1 cellular context compared by ENCODE assay signal in genomic region chr14:102911991-102912761, GRCh38.
TF ChIP-seq lines count a peak whose summit lies in the region.

No MANE protein-coding gene starts in this region.

TF ChIP-seq in IMR-90, 13 proteins besides CTCF, POLR2A, EP300 and RAD21:
- TF ChIP-seq BHLHE40 (IDR thresholded peaks at IDR 0.05; ENCODE audit: low read depth, low read length) (no peak), RCOR1 (IDR thresholded peaks at IDR 0.05; ENCODE audit: insufficient replicate concordance, low read length) (no peak), NFE2L2 (IDR thresholded peaks at IDR 0.05; ENCODE audit: low read depth, low read length) (no peak), SMC3 (IDR thresholded peaks at IDR 0.05; ENCODE audit: low read depth, low read length) (no peak), MAFK (IDR thresholded peaks at IDR 0.05; ENCODE audit: low read depth, low read length) (no peak), MAZ (IDR thresholded peaks at IDR 0.05; ENCODE audit: borderline replicate concordance, low read depth, low read length) (no peak), USF2 (IDR thresholded peaks at IDR 0.05; ENCODE audit: low read depth, low read length) (no peak), MXI1 (IDR thresholded peaks at IDR 0.05; ENCODE audit: borderline replicate concordance, low read depth, low read length) (no peak), RFX5 (IDR thresholded peaks at IDR 0.05; ENCODE audit: low read depth, low read length) (no peak), CHD1 (IDR thresholded peaks at IDR 0.05; ENCODE audit: low read depth, low read length) (no peak), CEBPB (IDR thresholded peaks at IDR 0.05; ENCODE audit: low read depth, low read length) (no peak)
- TF ChIP-seq, protein P1, sequence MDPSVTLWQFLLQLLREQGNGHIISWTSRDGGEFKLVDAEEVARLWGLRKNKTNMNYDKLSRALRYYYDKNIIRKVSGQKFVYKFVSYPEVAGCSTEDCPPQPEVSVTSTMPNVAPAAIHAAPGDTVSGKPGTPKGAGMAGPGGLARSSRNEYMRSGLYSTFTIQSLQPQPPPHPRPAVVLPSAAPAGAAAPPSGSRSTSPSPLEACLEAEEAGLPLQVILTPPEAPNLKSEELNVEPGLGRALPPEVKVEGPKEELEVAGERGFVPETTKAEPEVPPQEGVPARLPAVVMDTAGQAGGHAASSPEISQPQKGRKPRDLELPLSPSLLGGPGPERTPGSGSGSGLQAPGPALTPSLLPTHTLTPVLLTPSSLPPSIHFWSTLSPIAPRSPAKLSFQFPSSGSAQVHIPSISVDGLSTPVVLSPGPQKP (IDR thresholded peaks at IDR 0.05; ENCODE audit: borderline replicate concordance, low read depth, low read length) = no peak
